17 cellular contexts compared by ENCODE assay signal in genomic region chr7:103810112-103810744, GRCh38.
DNase-seq lines count a peak whose midpoint lies in the region; ATAC-seq and TF ChIP-seq lines count a peak whose summit lies in the region.
"Had no signal": no experiment of that assay in that cellular context is flagged by ENCODE, and none has a peak within 500 bp of the region (broad histone marks: within the 10 kb centered on the region; RNA-seq: fewer than 3 reads in every experiment).

No MANE protein-coding gene starts in this region.

- DNase-seq in AG20443 (ENCODE audit: low spot score) (peak; percentile 11), brain microvascular endothelial cell (peak; percentile 11), right lobe of liver (peak in 2 of 3 donors; percentile 22 to 74), medulla oblongata (ENCODE audit: extremely low spot score) (no peak), islet precursor cell (no peak), DMS 273 (lab: John Stamatoyannopoulos, UW; ENCODE audit: unreplicated experiment) (no peak), midbrain (lab: John Stamatoyannopoulos, UW) (no peak)
- DNase-seq: activated CD4-positive, alpha-beta T cell treated with anti-CD3 and anti-CD28 coated beads, Interleukin-2, amount 50 U/mL, for 1 hour; activated naive CD4-positive, alpha-beta T cell; central memory CD4-positive, alpha-beta T cell; DMS53; effector memory CD4-positive, alpha-beta T cell; head of caudate nucleus; NCI-H1436; stimulated activated CD4-positive, alpha-beta T cell treated with anti-CD3 and anti-CD28 coated beads, Interleukin-15, amount 100 ng/mL, for 24 hours had no signal

- H3K9me3 ChIP-seq in right lobe of liver, result no peaks in the 10 kb centered on the region

- peaks cover 0 to 23% (median 2%) of the 10 kb centered on the region in 4 donors for H3K4me1 ChIP-seq in right lobe of liver

- TF ChIP-seq CTCF in brain microvascular endothelial cell (IDR thresholded peaks at IDR 0.05; ENCODE audit: low read depth, low read length, missing control alignments), result no peak
- no peak for TF ChIP-seq CTCF in right lobe of liver (IDR thresholded peaks at IDR 0.05)

- TF ChIP-seq POLR2A in right lobe of liver (IDR thresholded peaks at IDR 0.05), result peak; percentile 50

- H3K36me3 ChIP-seq in brain microvascular endothelial cell (replicated peaks) (no peaks in the 10 kb centered on the region), right lobe of liver (no peaks in the 10 kb centered on the region)

- no peak overlapping the region for H3K27ac ChIP-seq in brain microvascular endothelial cell
- peak overlapping the region in 2 of 3 donors; percentile 56 to 66 for H3K27ac ChIP-seq in right lobe of liver

- in situ Hi-C loops in brain microvascular endothelial cell (cut with HindIII; ENCODE audit: low pct_ligation_motif_present, low sequenced_read_pairs), result no loop called here

- peak; percentile 46 for ATAC-seq in HG03571 (IDR thresholded peaks at IDR 0.05; ENCODE audit: unreplicated experiment)
- peak; percentile 75 to 88 (median 84) for ATAC-seq in right lobe of liver
- ATAC-seq: stimulated activated effector memory CD8-positive, alpha-beta T cell treated with anti-CD3 and anti-CD28 coated beads, Interleukin-12 subunit alpha, Interleukin-12 subunit beta, amount 100 ng/mL, for 72 hours had no signal

- WGBS in right lobe of liver (ENCODE audit: insufficient coverage, low coverage, low lambda C conversion rate, missing lambda C conversion rate), result 24% methylated on average over 11 of the region's 11 CpGs

- H3K4me3 ChIP-seq in brain microvascular endothelial cell (ENCODE audit: low read depth, low read length) (no peak overlapping the region), right lobe of liver (no peak overlapping the region)

- intact Hi-C loops in right lobe of liver (cut with DNase I), result no loop called here

- H3K27me3 ChIP-seq in brain microvascular endothelial cell (replicated peaks) (no peaks in the 10 kb centered on the region), right lobe of liver (no peaks in the 10 kb centered on the region)

Comparison
In these comparisons a context has a peak if more than half of its experiments do, and no peak if none do; other contexts are left out.
1. DNase-seq: peak in AG20443 (single experiment), brain microvascular endothelial cell (single experiment) and right lobe of liver (2 of 3); none in medulla oblongata (single experiment), islet precursor cell (single experiment), DMS 273 (single experiment) and midbrain (single experiment).